15 cellular contexts compared by ENCODE assay signal in genomic region chr17:45334701-45335677, GRCh38. TPM values are rescaled to one million over a fixed set of nuclear protein-coding genes. Genes with fewer than 3 reads are reported as not detected.
DNase-seq lines count a peak whose midpoint lies in the region; ATAC-seq and TF ChIP-seq lines count a peak whose summit lies in the region.
"Had no signal": no experiment of that assay in that cellular context is flagged by ENCODE, and none has a peak within 500 bp of the region (broad histone marks: within the 10 kb centered on the region; RNA-seq: fewer than 3 reads in every experiment).

No MANE protein-coding gene starts in this region.

- BruUV-seq in OCI-LY7 (replicated peaks; lab: Mats Ljungman, UMichigan) = no TSS peak

- intact Hi-C loops in left ventricle myocardium inferior (cut with micrococcal nuclease) = no loop called here
- intact Hi-C loops in OCI-LY7 (cut with micrococcal nuclease; ENCODE audit: unreplicated experiment) = no loop called here

- 85% methylated on average over 10 of the region's 11 CpGs for WGBS in mesenchymal stem cell

- H3K79me1 ChIP-seq in mesenchymal stem cell (replicated peaks; ENCODE audit: low read length, poor library complexity, severe bottlenecking) = no peaks in the 10 kb centered on the region

- no peak overlapping the region for H3K4me3 ChIP-seq in right atrium auricular region
- H3K4me3 ChIP-seq in left ventricle myocardium inferior = no peak overlapping the region
- no peak overlapping the region for H3K4me3 ChIP-seq in OCI-LY7 (ENCODE audit: low read depth, low read length, poor library complexity, severe bottlenecking)
- no peak overlapping the region for H3K4me3 ChIP-seq in mesenchymal stem cell (ENCODE audit: insufficient read depth in 1 of 2, low read depth in 1 of 2, low read length in 2 of 2)
- H3K4me3 ChIP-seq: gastrocnemius medialis had no signal

- H3K27ac ChIP-seq in right atrium auricular region (no peak overlapping the region), left ventricle myocardium inferior (replicated peaks) (no peak overlapping the region), OCI-LY7 (ENCODE audit: low read depth, low read length, poor library complexity, severe bottlenecking) (peak overlapping the region; percentile 33), mesenchymal stem cell (ENCODE audit: low read length, poor library complexity, severe bottlenecking) (peak overlapping the region; percentile 27)
- H3K27ac ChIP-seq: gastrocnemius medialis had no signal

- H3K9ac ChIP-seq in mesenchymal stem cell (ENCODE audit: low read length) = no peak overlapping the region

- POLR2A ChIA-PET in OCI-LY7 (lab: Charles Lee) = interaction anchor here (0.7 kb wide), 1 partner anchor 22 kb away, joined by 3 read pairs; no protein-coding TSS in a partner anchor

- H3K4me1 ChIP-seq in right atrium auricular region = peaks cover 0 to 27% of the 10 kb centered on the region in 2 donors
- H3K4me1 ChIP-seq in left ventricle myocardium inferior = peaks cover 20% of the 10 kb centered on the region
- H3K4me1 ChIP-seq in OCI-LY7 (ENCODE audit: insufficient read depth, low read length, poor library complexity, severe bottlenecking) = peaks cover 31% of the 10 kb centered on the region
- peaks cover 38% of the 10 kb centered on the region for H3K4me1 ChIP-seq in mesenchymal stem cell (ENCODE audit: control insufficient read depth, insufficient read depth, low read depth, low read length)

- no peaks in the 10 kb centered on the region for H3K9me3 Mint-ChIP-seq in osteocyte (ENCODE audit: unreplicated experiment)
- H3K9me3 Mint-ChIP-seq: CD8-positive, alpha-beta T cell; stimulated activated effector memory CD8-positive, alpha-beta T cell treated with anti-CD3 and anti-CD28 coated beads, Interleukin-12 subunit alpha, Interleukin-12 subunit beta, amount 100 ng/mL, for 72 hours had no signal

- H3K27me3 Mint-ChIP-seq in osteocyte (ENCODE audit: unreplicated experiment) = no peaks in the 10 kb centered on the region

- ATAC-seq in HG03135 (IDR thresholded peaks at IDR 0.05; ENCODE audit: unreplicated experiment) = no peak
- ATAC-seq: CD8-positive, alpha-beta T cell; gastrocnemius medialis; HCT116; left cardiac atrium; stimulated activated effector memory CD8-positive, alpha-beta T cell treated with anti-CD3 and anti-CD28 coated beads, Interleukin-12 subunit alpha, Interleukin-12 subunit beta, amount 100 ng/mL, for 72 hours had no signal

- H2AFZ ChIP-seq in OCI-LY7 (ENCODE audit: low read length) (no peak overlapping the region), mesenchymal stem cell (ENCODE audit: low read depth, low read length) (no peak overlapping the region)

- no peak overlapping the region for H3K23ac ChIP-seq in mesenchymal stem cell (ENCODE audit: low read length in 2 of 2)

- no peaks in the 10 kb centered on the region for H3K9me2 ChIP-seq in OCI-LY7 (ENCODE audit: insufficient read depth, low read length)

- peak overlapping the region; percentile 20 for H4K91ac ChIP-seq in mesenchymal stem cell (ENCODE audit: low read length)

- no peak overlapping the region for H3K18ac ChIP-seq in mesenchymal stem cell (ENCODE audit: low read depth in 1 of 2, low read length in 2 of 2)

- H3K79me2 ChIP-seq in OCI-LY7 (ENCODE audit: insufficient read depth, low read depth, low read length) = no peaks in the 10 kb centered on the region

- DNase-seq in right atrium auricular region (ENCODE audit: low spot score) = peak; percentile 47
- no peak for DNase-seq in left ventricle myocardium inferior
- no peak for DNase-seq in OCI-LY7 (ENCODE audit: low spot score)
- DNase-seq in mesenchymal stem cell = no peak
- no peak for DNase-seq in osteocyte (ENCODE audit: extremely low spot score, unreplicated experiment)
- DNase-seq in NCI-H187 (lab: John Stamatoyannopoulos, UW) = no peak
- DNase-seq in stimulated activated CD4-positive, alpha-beta T cell treated with anti-CD3 and anti-CD28 coated beads, Interleukin-12 subunit alpha, Interleukin-12 subunit beta, amount 100 ng/mL, for 4 hours = no peak
- DNase-seq: activated naive CD4-positive, alpha-beta T cell treated with Interleukin-2 at 50 U/mL for 16 hours; gastrocnemius medialis; left cardiac atrium; SHP77 treated with DMSO at 0.1 percent for 48 hours had no signal

- peak overlapping the region in 1 of 2 experiments; percentile 45 for H2BK12ac ChIP-seq in mesenchymal stem cell (ENCODE audit: low read length in 2 of 2)

- no peak overlapping the region for H3K14ac ChIP-seq in mesenchymal stem cell (ENCODE audit: low read length in 2 of 2)

- CTCF ChIA-PET in OCI-LY7 (lab: Charles Lee; ENCODE audit: unreplicated experiment) = interaction anchor here (0.7 kb wide), 1 partner anchor 8 kb away, joined by 3 read pairs; no protein-coding TSS in a partner anchor

- H4K8ac ChIP-seq in mesenchymal stem cell (ENCODE audit: low read length) = no peak overlapping the region

- H2BK15ac ChIP-seq in mesenchymal stem cell (ENCODE audit: low read depth, poor library complexity, severe bottlenecking) = no peak overlapping the region

- H3K27me3 ChIP-seq in right atrium auricular region (no peaks in the 10 kb centered on the region), left ventricle myocardium inferior (ENCODE audit: low read depth) (no peaks in the 10 kb centered on the region), mesenchymal stem cell (ENCODE audit: control insufficient read depth in 1 of 2, insufficient read depth in 1 of 2, low read length in 2 of 2) (no peaks in the 10 kb centered on the region)
- H3K27me3 ChIP-seq: gastrocnemius medialis had no signal

- no peak for TF ChIP-seq CTCF in right atrium auricular region (IDR thresholded peaks at IDR 0.05)
- TF ChIP-seq CTCF in left ventricle myocardium inferior (IDR thresholded peaks at IDR 0.05; ENCODE audit: borderline replicate concordance) = no peak
- TF ChIP-seq CTCF in OCI-LY7 (conservative IDR thresholded peaks at IDR 0.05; ENCODE audit: low read length) = no peak
- no peak for TF ChIP-seq CTCF in osteocyte (IDR thresholded peaks at IDR 0.05)

- peaks cover 26% of the 10 kb centered on the region for H3K4me1 Mint-ChIP-seq in osteocyte (ENCODE audit: unreplicated experiment)

- no peak overlapping the region for H2BK5ac ChIP-seq in mesenchymal stem cell (ENCODE audit: low read depth, low read length, poor library complexity, severe bottlenecking)

- H2AK5ac ChIP-seq in mesenchymal stem cell (ENCODE audit: low read length, severe bottlenecking) = peak overlapping the region; percentile 89

- no peak overlapping the region for H3K4me3 Mint-ChIP-seq in osteocyte (ENCODE audit: unreplicated experiment)
- H3K4me3 Mint-ChIP-seq: CD8-positive, alpha-beta T cell; stimulated activated effector memory CD8-positive, alpha-beta T cell treated with anti-CD3 and anti-CD28 coated beads, Interleukin-12 subunit alpha, Interleukin-12 subunit beta, amount 100 ng/mL, for 72 hours had no signal

- H3K4ac ChIP-seq in mesenchymal stem cell (ENCODE audit: low read depth in 1 of 2, low read length in 2 of 2) = no peak overlapping the region

- H3K36me3 ChIP-seq in right atrium auricular region (no peaks in the 10 kb centered on the region), left ventricle myocardium inferior (no peaks in the 10 kb centered on the region), OCI-LY7 (ENCODE audit: insufficient read depth, low read length) (no peaks in the 10 kb centered on the region), mesenchymal stem cell (ENCODE audit: control insufficient read depth in 1 of 2, insufficient read depth in 2 of 2, low read depth in 1 of 2, low read length in 2 of 2) (no peaks in the 10 kb centered on the region)
- H3K36me3 ChIP-seq: gastrocnemius medialis had no signal

- H2BK120ac ChIP-seq in mesenchymal stem cell (ENCODE audit: low read depth, low read length) = no peak overlapping the region

- no peaks in the 10 kb centered on the region for H4K20me1 ChIP-seq in OCI-LY7 (ENCODE audit: insufficient read depth, low read length)

- H3K9me3 ChIP-seq in right atrium auricular region (no peaks in the 10 kb centered on the region), left ventricle myocardium inferior (replicated peaks) (no peaks in the 10 kb centered on the region), OCI-LY7 (ENCODE audit: low read length) (no peaks in the 10 kb centered on the region), mesenchymal stem cell (ENCODE audit: control insufficient read depth, low read length) (no peaks in the 10 kb centered on the region)
- H3K9me3 ChIP-seq: gastrocnemius medialis had no signal

- H3K4me2 ChIP-seq in OCI-LY7 (ENCODE audit: low read length) (peak overlapping the region; percentile 36; the same call in 1 of the 2 replicates), mesenchymal stem cell (ENCODE audit: low read length, poor library complexity, severe bottlenecking) (no peak overlapping the region)

- H3K27ac Mint-ChIP-seq in osteocyte (ENCODE audit: unreplicated experiment) = no peak overlapping the region
- H3K27ac Mint-ChIP-seq: CD8-positive, alpha-beta T cell had no signal

- H3K36me3 Mint-ChIP-seq in osteocyte (ENCODE audit: unreplicated experiment) = no peaks in the 10 kb centered on the region
- H3K36me3 Mint-ChIP-seq: CD8-positive, alpha-beta T cell; stimulated activated effector memory CD8-positive, alpha-beta T cell treated with anti-CD3 and anti-CD28 coated beads, Interleukin-12 subunit alpha, Interleukin-12 subunit beta, amount 100 ng/mL, for 72 hours had no signal

RNA-seq across cellular contexts. Expression of gene MAP3K14, which starts 18.2 kb away (rescaled TPM):
- total RNA-seq in right atrium auricular region (10 to 100 TPM in 1 of 2 donors, 1 to 10 TPM in 1; 8.2 to 10.6 TPM), left ventricle myocardium inferior (14.8 TPM), OCI-LY7 (2022) (21.2 and 22.8 TPM in 2 replicates), osteocyte (12.7 and 13.2 TPM in 2 replicates)
- total RNA-seq in OCI-LY7 (2014; rRNA removed; shearing (Covaris generic)) = 7.1 and 12.3 TPM in 2 replicates
- 1.1 TPM for polyA plus RNA-seq in mesenchymal stem cell (2013, experiment 1 of 2)
- polyA plus RNA-seq in mesenchymal stem cell (2013, experiment 2 of 2) = 1.4 TPM

Comparison
In these comparisons a context has a peak if more than half of its experiments do, and no peak if none do; other contexts are left out.
1. H3K27ac ChIP-seq: peak in OCI-LY7 (single experiment) and mesenchymal stem cell (single experiment); none in right atrium auricular region (0 of 2) and left ventricle myocardium inferior (single experiment).